8 cellular contexts compared by ENCODE assay signal in genomic region chr19:3336680-3337523, GRCh38. TPM values are rescaled to one million over a fixed set of nuclear protein-coding genes. Genes with fewer than 3 reads are reported as not detected.
DNase-seq lines count a peak whose midpoint lies in the region; ATAC-seq and TF ChIP-seq lines count a peak whose summit lies in the region.

No MANE protein-coding gene starts in this region.

- no CpG with 5 or more reads among the region's 22 CpGs for WGBS in mammary epithelial cell (ENCODE audit: low coverage, missing lambda C conversion rate)

- H3K4me1 ChIP-seq in mammary epithelial cell (ENCODE audit: insufficient read depth, low read length), result peaks cover 18% of the 10 kb centered on the region
- peaks cover 35 to 62% of the 10 kb centered on the region in 2 donors for H3K4me1 ChIP-seq in thoracic aorta (ENCODE audit: control insufficient read depth in 1 of 2, low read depth in 2 of 2)

- peak overlapping the region; percentile 72 for H2AFZ ChIP-seq in mammary epithelial cell (ENCODE audit: low read depth, low read length)

- H3K27ac ChIP-seq in mammary epithelial cell (ENCODE audit: insufficient read depth, low read depth, low read length) (no peak overlapping the region), thoracic aorta (peak overlapping the region; percentile 92 to 99)

- H4K20me1 ChIP-seq in mammary epithelial cell (ENCODE audit: insufficient read depth, low read length), result no peaks in the 10 kb centered on the region

- peak; percentile 84 for ATAC-seq in left colon
- peak; percentile 76 for ATAC-seq in thoracic aorta (ENCODE audit: insufficient number of reproducible peaks, low FRiP score, low read depth)
- ATAC-seq in GM19397 (IDR thresholded peaks at IDR 0.05; ENCODE audit: unreplicated experiment), result no peak
- ATAC-seq in HG02938 (IDR thresholded peaks at IDR 0.05; ENCODE audit: unreplicated experiment), result no peak

- H3K4me2 ChIP-seq in mammary epithelial cell (ENCODE audit: insufficient read depth, low read depth, low read length), result peak overlapping the region; percentile 59

- peak overlapping the region in 1 of 3 experiments; percentile 11 for H3K4me3 ChIP-seq in mammary epithelial cell (replicated peaks in 1 of 3; ENCODE audit: insufficient read depth in 1 of 3, low read depth in 2 of 3, low read length in 3 of 3)
- peak overlapping the region; percentile 31 for H3K4me3 ChIP-seq in thoracic aorta

- H3K79me2 ChIP-seq in mammary epithelial cell (ENCODE audit: insufficient read depth, low read length), result no peaks in the 10 kb centered on the region

- CTCF ChIA-PET in mammary epithelial cell (lab: Charles Lee; ENCODE audit: low non-redundant PET), result no interaction called here

- no peak overlapping the region for H3K9ac ChIP-seq in mammary epithelial cell (ENCODE audit: insufficient read depth, low read length)

- dilution Hi-C loops in mammary epithelial cell (cut with HindIII; ENCODE audit: low sequenced_read_pairs), result no loop called here

- peak; percentile 76 for DNase-seq in LHCN-M2 (ENCODE audit: low read depth)
- no peak for DNase-seq in mammary epithelial cell
- DNase-seq in left colon, result peak; percentile 84 to 97
- peak; percentile 70 for DNase-seq in thoracic aorta (ENCODE audit: low spot score)
- no peak for DNase-seq in T-helper 2 cell
- no peak for DNase-seq in KG1 (lab: John Stamatoyannopoulos, UW)

- intact Hi-C loops in mammary epithelial cell (cut with micrococcal nuclease) (no loop called here), left colon (cut with DNase I, micrococcal nuclease) (no loop called here)

- H3K27me3 ChIP-seq in mammary epithelial cell (ENCODE audit: insufficient read depth, low read length) (no peaks in the 10 kb centered on the region), thoracic aorta (replicated peaks; ENCODE audit: insufficient read depth) (no peaks in the 10 kb centered on the region)

- peaks cover 3% of the 10 kb centered on the region for H3K9me3 ChIP-seq in mammary epithelial cell (replicated peaks; ENCODE audit: insufficient read depth, low read length)
- H3K9me3 ChIP-seq in thoracic aorta, result no peaks in the 10 kb centered on the region

- H3K36me3 ChIP-seq in mammary epithelial cell (ENCODE audit: insufficient read depth, low read length) (no peaks in the 10 kb centered on the region), thoracic aorta (no peaks in the 10 kb centered on the region)

- TF ChIP-seq CTCF in mammary epithelial cell (conservative IDR thresholded peaks at IDR 0.05 in 1 of 2, IDR thresholded peaks at IDR 0.05 in 1 of 2; ENCODE audit: extremely low read depth in 1 of 2, insufficient read depth in 1 of 2, low read depth in 1 of 2, low read length in 2 of 2) (no peak), thoracic aorta (IDR thresholded peaks at IDR 0.05) (no peak)

- in situ Hi-C loops in mammary epithelial cell (cut with MboI; ENCODE audit: low sequenced_read_pairs in 2 of 2), result no loop called here

- no TSS peak for BruUV-seq in mammary epithelial cell (replicated peaks; lab: Mats Ljungman, UMichigan)

RNA-seq across cellular contexts. Expression of gene NFIC, which starts 29.5 kb away (rescaled TPM):
- total RNA-seq in LHCN-M2 (2014; rRNA removed) (53.3 and 61.3 TPM in 2 replicates), mammary epithelial cell (10 to 100 TPM; 43.7 to 77.5 TPM), left colon (10 to 100 TPM; 52.4 to 57.8 TPM), thoracic aorta (100 to 1,000 TPM; 178 to 203 TPM)
- 58.9 TPM for polyA plus RNA-seq in LHCN-M2 (2012)
- 8.9 TPM for polyA plus RNA-seq in mammary epithelial cell
- 43.2 TPM for polyA minus RNA-seq in mammary epithelial cell

Comparison
In these comparisons a context has a peak if more than half of its experiments do, and no peak if none do; other contexts are left out.
1. DNase-seq: peak in LHCN-M2 (single experiment), left colon (2 of 2) and thoracic aorta (single experiment); none in mammary epithelial cell (single experiment), T-helper 2 cell (0 of 5) and KG1 (single experiment).
2. ATAC-seq: peak in left colon (single experiment) and thoracic aorta (single experiment); none in GM19397 (single experiment) and HG02938 (single experiment).